ENCODE assay signal across 16 cellular contexts in the genomic region with DNA sequence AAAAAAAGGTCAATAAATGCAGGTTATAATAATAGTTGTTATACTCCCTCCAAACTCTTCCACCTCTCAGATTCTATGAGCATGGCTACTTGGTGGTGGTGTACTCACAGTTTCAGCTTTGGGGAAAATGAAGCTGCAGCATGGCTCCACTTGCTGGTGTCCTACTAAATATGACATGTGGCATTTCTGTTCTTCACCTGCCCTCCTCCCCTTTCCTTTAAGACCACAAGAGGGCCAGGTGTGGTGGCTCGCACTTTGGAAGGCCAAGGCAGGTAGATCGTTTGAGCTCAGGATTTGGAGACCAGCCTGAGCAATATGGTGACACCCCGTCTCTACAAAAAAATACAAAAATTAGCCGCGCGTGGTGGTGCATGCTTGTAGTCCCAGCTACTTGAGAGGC.
DNase-seq lines count a peak whose midpoint lies in the region; ATAC-seq and TF ChIP-seq lines count a peak whose summit lies in the region.
"Had no signal": no experiment of that assay in that cellular context is flagged by ENCODE, and none has a peak within 500 bp of the region (broad histone marks: within the 10 kb centered on the region; RNA-seq: fewer than 3 reads in every experiment).

No MANE protein-coding gene starts in this region.

- no peak overlapping the region for H3K4me3 ChIP-seq in HEK293 (ENCODE audit: low read depth, low read length)
- H3K4me3 ChIP-seq in upper lobe of left lung: no peak overlapping the region

- H3K27me3 Mint-ChIP-seq in activated T-cell treated with anti-CD3 and anti-CD28 coated beads, Interleukin-2, amount 50 U/mL, for 24 hours: no peaks in the 10 kb centered on the region
- no peaks in the 10 kb centered on the region for H3K27me3 Mint-ChIP-seq in progenitor cell of endocrine pancreas
- H3K27me3 Mint-ChIP-seq: CD4-positive, alpha-beta T cell had no signal

- WGBS in upper lobe of left lung, 2 donors: 93 to 96% methylated on average over 6 of the region's 6 CpGs

- TF ChIP-seq CTCF in HEK293 (tag by site-specific recombination; IDR thresholded peaks at IDR 0.05) (0 out of 2 replicates have a peak, but pooled peaks have one; percentile 11), VCaP (conservative IDR thresholded peaks at IDR 0.05) (peak; percentile 38; the same call in 1 of the 2 replicates), progenitor cell of endocrine pancreas (IDR thresholded peaks at IDR 0.05; ENCODE audit: unreplicated experiment) (no peak), upper lobe of left lung (IDR thresholded peaks at IDR 0.05) (no peak)

- no peak for TF ChIP-seq EP300 in upper lobe of left lung (IDR thresholded peaks at IDR 0.05)

- H3K27ac Mint-ChIP-seq in activated T-cell treated with anti-CD3 and anti-CD28 coated beads, Interleukin-2, amount 50 U/mL, for 24 hours: no peak overlapping the region
- peak overlapping the region; percentile 25 for H3K27ac Mint-ChIP-seq in progenitor cell of endocrine pancreas
- H3K27ac Mint-ChIP-seq: CD4-positive, alpha-beta T cell; HFFc6 had no signal

- no peak overlapping the region for H3K4me3 Mint-ChIP-seq in activated T-cell treated with anti-CD3 and anti-CD28 coated beads, Interleukin-2, amount 50 U/mL, for 24 hours
- no peak overlapping the region for H3K4me3 Mint-ChIP-seq in progenitor cell of endocrine pancreas (ENCODE audit: low read depth)
- H3K4me3 Mint-ChIP-seq: CD4-positive, alpha-beta T cell; HFFc6 had no signal

- TF ChIP-seq POLR2A in upper lobe of left lung (IDR thresholded peaks at IDR 0.05): no peak

- H3K27me3 ChIP-seq in upper lobe of left lung: no peaks in the 10 kb centered on the region

- no peaks in the 10 kb centered on the region for H3K36me3 Mint-ChIP-seq in activated T-cell treated with anti-CD3 and anti-CD28 coated beads, Interleukin-2, amount 50 U/mL, for 24 hours (ENCODE audit: low read depth)
- H3K36me3 Mint-ChIP-seq in progenitor cell of endocrine pancreas (ENCODE audit: insufficient read depth): no peaks in the 10 kb centered on the region

- no peaks in the 10 kb centered on the region for H3K9me3 Mint-ChIP-seq in activated T-cell treated with anti-CD3 and anti-CD28 coated beads, Interleukin-2, amount 50 U/mL, for 24 hours
- H3K9me3 Mint-ChIP-seq in progenitor cell of endocrine pancreas (ENCODE audit: low read depth): no peaks in the 10 kb centered on the region
- H3K9me3 Mint-ChIP-seq: CD4-positive, alpha-beta T cell; HFFc6 had no signal

- H3K36me3 ChIP-seq in HEK293 (ENCODE audit: control insufficient read depth in 2 of 2, insufficient read depth in 1 of 2, low read length in 2 of 2) (no peaks in the 10 kb centered on the region), upper lobe of left lung (no peaks in the 10 kb centered on the region)

- no peaks in the 10 kb centered on the region for H3K4me1 ChIP-seq in HEK293 (ENCODE audit: control insufficient read depth, insufficient read depth, low read length)
- H3K4me1 ChIP-seq in upper lobe of left lung: no peaks in the 10 kb centered on the region

- POLR2A ChIA-PET in HEK293 (lab: Yijun Ruan, JAX): no interaction called here

- no peak for ATAC-seq in upper lobe of left lung (ENCODE audit: low FRiP score in 2 of 2)

- CTCF ChIA-PET in HEK293 (lab: Yijun Ruan, JAX): interaction anchor here (1.1 to 1.2 kb wide), 2 partner anchors 22 to 28 kb away, joined by 3 read pairs; no protein-coding TSS in a partner anchor

- DNase-seq in activated T-cell treated with anti-CD3 and anti-CD28 coated beads, Interleukin-2, amount 50 U/mL, for 24 hours: peak; percentile 14
- DNase-seq in activated T-cell treated with anti-CD3 and anti-CD28 coated beads for 4 hours (no peak), progenitor cell of endocrine pancreas (ENCODE audit: low spot score, unreplicated experiment) (no peak), upper lobe of left lung (no peak), islet precursor cell (no peak)
- DNase-seq: CD4-positive, alpha-beta T cell; GOT3; HFFc6; NCI-H1417; NCI-H2171 treated with DMSO at 0.1 percent for 48 hours; NCI-H748 treated with DMSO at 0.1 percent for 48 hours; OCI-M1; SHP77 treated with DMSO at 0.1 percent for 48 hours; SK-N-SH had no signal

- H3K4me1 Mint-ChIP-seq in activated T-cell treated with anti-CD3 and anti-CD28 coated beads, Interleukin-2, amount 50 U/mL, for 24 hours (ENCODE audit: low read depth): no peaks in the 10 kb centered on the region
- H3K4me1 Mint-ChIP-seq in progenitor cell of endocrine pancreas (ENCODE audit: low read depth): no peaks in the 10 kb centered on the region

- H3K27ac ChIP-seq in HEK293 (ENCODE audit: extremely low read depth, low read depth, low read length): no peak overlapping the region
- H3K27ac ChIP-seq in VCaP: no peak overlapping the region
- no peak overlapping the region for H3K27ac ChIP-seq in upper lobe of left lung

- no peaks in the 10 kb centered on the region for H3K9me3 ChIP-seq in HEK293 (ENCODE audit: control insufficient read depth, insufficient read depth, low read depth, low read length)
- H3K9me3 ChIP-seq in upper lobe of left lung: no peaks in the 10 kb centered on the region
- H3K9me3 ChIP-seq: SK-N-SH had no signal

TF ChIP-seq in HEK293, 187 proteins besides CTCF, POLR2A, EP300 and RAD21 (continues in another document):
- no peak for TF ChIP-seq ATF2 (tag by site-specific recombination; IDR thresholded peaks at IDR 0.05; ENCODE audit: low read depth)
- TF ChIP-seq ZNF157 (tag by site-specific recombination; IDR thresholded peaks at IDR 0.05): no peak
- TF ChIP-seq, protein P1, sequence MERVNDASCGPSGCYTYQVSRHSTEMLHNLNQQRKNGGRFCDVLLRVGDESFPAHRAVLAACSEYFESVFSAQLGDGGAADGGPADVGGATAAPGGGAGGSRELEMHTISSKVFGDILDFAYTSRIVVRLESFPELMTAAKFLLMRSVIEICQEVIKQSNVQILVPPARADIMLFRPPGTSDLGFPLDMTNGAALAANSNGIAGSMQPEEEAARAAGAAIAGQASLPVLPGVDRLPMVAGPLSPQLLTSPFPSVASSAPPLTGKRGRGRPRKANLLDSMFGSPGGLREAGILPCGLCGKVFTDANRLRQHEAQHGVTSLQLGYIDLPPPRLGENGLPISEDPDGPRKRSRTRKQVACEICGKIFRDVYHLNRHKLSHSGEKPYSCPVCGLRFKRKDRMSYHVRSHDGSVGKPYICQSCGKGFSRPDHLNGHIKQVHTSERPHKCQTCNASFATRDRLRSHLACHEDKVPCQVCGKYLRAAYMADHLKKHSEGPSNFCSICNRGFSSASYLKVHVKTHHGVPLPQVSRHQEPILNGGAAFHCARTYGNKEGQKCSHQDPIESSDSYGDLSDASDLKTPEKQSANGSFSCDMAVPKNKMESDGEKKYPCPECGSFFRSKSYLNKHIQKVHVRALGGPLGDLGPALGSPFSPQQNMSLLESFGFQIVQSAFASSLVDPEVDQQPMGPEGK (tag by site-specific recombination; IDR thresholded peaks at IDR 0.05): no peak
- TF ChIP-seq ZNF169 (tag by site-specific recombination; IDR thresholded peaks at IDR 0.05): no peak
- no peak for TF ChIP-seq ZNF433 (tag by site-specific recombination; IDR thresholded peaks at IDR 0.05; ENCODE audit: low read depth)
- TF ChIP-seq, protein P2, sequence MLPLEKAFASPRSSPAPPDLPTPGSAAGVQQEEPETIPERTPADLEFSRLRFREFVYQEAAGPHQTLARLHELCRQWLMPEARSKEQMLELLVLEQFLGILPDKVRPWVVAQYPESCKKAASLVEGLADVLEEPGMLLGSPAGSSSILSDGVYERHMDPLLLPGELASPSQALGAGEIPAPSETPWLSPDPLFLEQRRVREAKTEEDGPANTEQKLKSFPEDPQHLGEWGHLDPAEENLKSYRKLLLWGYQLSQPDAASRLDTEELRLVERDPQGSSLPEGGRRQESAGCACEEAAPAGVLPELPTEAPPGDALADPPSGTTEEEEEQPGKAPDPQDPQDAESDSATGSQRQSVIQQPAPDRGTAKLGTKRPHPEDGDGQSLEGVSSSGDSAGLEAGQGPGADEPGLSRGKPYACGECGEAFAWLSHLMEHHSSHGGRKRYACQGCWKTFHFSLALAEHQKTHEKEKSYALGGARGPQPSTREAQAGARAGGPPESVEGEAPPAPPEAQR (tag by site-specific recombination; IDR thresholded peaks at IDR 0.05): no peak
- TF ChIP-seq OVOL3 (tag by site-specific recombination; IDR thresholded peaks at IDR 0.05): no peak
- TF ChIP-seq KLF16 (tag by site-specific recombination; IDR thresholded peaks at IDR 0.05): no peak
- no peak for TF ChIP-seq ZNF223 (tag by site-specific recombination; IDR thresholded peaks at IDR 0.05)

Comparison
In these comparisons a context has a peak if more than half of its experiments do, and no peak if none do; other contexts are left out.
1. CTCF ChIP-seq: peak in HEK293 (single experiment) and VCaP (single experiment); none in progenitor cell of endocrine pancreas (single experiment) and upper lobe of left lung (0 of 6).